Comparison of ENCODE assay signal across 21 cellular contexts in the genomic region with DNA sequence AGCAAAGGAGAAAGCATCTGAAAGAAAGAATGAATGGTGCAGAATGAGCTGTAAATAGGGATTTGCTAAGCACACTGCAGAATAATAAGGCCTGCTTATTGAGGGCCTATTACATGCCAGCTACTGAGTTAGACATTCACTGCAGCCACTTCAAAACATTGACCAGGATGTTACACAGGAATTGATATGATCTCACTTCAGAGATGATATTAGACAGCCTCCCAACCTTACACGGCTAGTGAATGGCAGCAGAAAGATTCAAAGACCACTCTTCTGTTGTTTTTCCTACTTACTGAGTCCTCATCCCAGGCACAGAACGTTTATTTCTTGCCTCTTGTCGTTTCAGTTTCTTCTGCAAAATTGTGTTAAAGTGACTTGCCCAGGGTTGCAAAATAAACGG.
"Had no signal": no experiment of that assay in that cellular context is flagged by ENCODE, and none has a peak within 500 bp of the region (broad histone marks: within the 10 kb centered on the region; RNA-seq: fewer than 3 reads in every experiment).

No MANE protein-coding gene starts in this region.

- H3K27me3 ChIP-seq: hepatocyte, right atrium auricular region, spleen, testis, tibial artery had no signal

- H3K9me3 ChIP-seq: prostate gland, right atrium auricular region, spleen, testis, tibial artery had no signal

- H3K4me1 Mint-ChIP-seq: memory B cell; natural killer cell; stimulated activated memory B cell treated with anti-CD40 and anti-IgM and Interleukin-4, amounts not matched to agents 10 μg/mL and 1 μg/mL and 100 μg/mL, for 72 hours had no signal

- H3K9me3 Mint-ChIP-seq: effector memory CD8-positive, alpha-beta T cell; memory B cell; stimulated activated memory B cell treated with anti-CD40 and anti-IgM and Interleukin-4, amounts not matched to agents 10 μg/mL and 1 μg/mL and 100 μg/mL, for 72 hours; type B pancreatic cell had no signal

- H3K27ac Mint-ChIP-seq: effector memory CD8-positive, alpha-beta T cell; memory B cell; natural killer cell; stimulated activated memory B cell treated with anti-CD40 and anti-IgM and Interleukin-4, amounts not matched to agents 10 μg/mL and 1 μg/mL and 100 μg/mL, for 72 hours; type B pancreatic cell had no signal

- ATAC-seq: effector memory CD8-positive, alpha-beta T cell; left lobe of liver; natural killer cell; sciatic nerve; stimulated activated memory B cell treated with anti-CD40 and anti-IgM and Interleukin-4, amounts not matched to agents 10 μg/mL and 1 μg/mL and 100 μg/mL, for 72 hours; stimulated activated naive CD8-positive, alpha-beta T cell treated with anti-CD3 and anti-CD28 coated beads, Interleukin-15, Interleukin-2, amounts not matched to agents 100 U/mL and 50 U/mL, for 24 hours had no signal

- DNase-seq: cerebellar nuclear complex; cortex of kidney; effector memory CD8-positive, alpha-beta T cell; kidney; natural killer cell; nucleus accumbens; spleen; stimulated activated CD4-positive, alpha-beta T cell treated with anti-CD3 and anti-CD28 coated beads, Interleukin-4, amount 100 ng/mL, for 4 hours; stimulated activated naive CD8-positive, alpha-beta T cell treated with anti-CD3 and anti-CD28 coated beads, Interleukin-15, Interleukin-2, amounts not matched to agents 100 U/mL and 50 U/mL, for 24 hours; substantia nigra; testis; tibial artery had no signal

- H3K79me2 ChIP-seq: hepatocyte had no signal

- H2AFZ ChIP-seq: hepatocyte had no signal

- H3K4me3 Mint-ChIP-seq: effector memory CD8-positive, alpha-beta T cell; memory B cell; natural killer cell; stimulated activated memory B cell treated with anti-CD40 and anti-IgM and Interleukin-4, amounts not matched to agents 10 μg/mL and 1 μg/mL and 100 μg/mL, for 72 hours; type B pancreatic cell had no signal

- H3K27ac ChIP-seq: hepatocyte, prostate gland, right atrium auricular region, spleen, testis, tibial artery had no signal

- H3K4me2 ChIP-seq: hepatocyte had no signal

- H3K4me1 ChIP-seq: prostate gland, right atrium auricular region, spleen, testis, tibial artery had no signal

- H3K36me3 Mint-ChIP-seq: memory B cell; natural killer cell; stimulated activated memory B cell treated with anti-CD40 and anti-IgM and Interleukin-4, amounts not matched to agents 10 μg/mL and 1 μg/mL and 100 μg/mL, for 72 hours; type B pancreatic cell had no signal

- H3K27me3 Mint-ChIP-seq: effector memory CD8-positive, alpha-beta T cell; memory B cell; stimulated activated memory B cell treated with anti-CD40 and anti-IgM and Interleukin-4, amounts not matched to agents 10 μg/mL and 1 μg/mL and 100 μg/mL, for 72 hours; type B pancreatic cell had no signal

- H3K36me3 ChIP-seq: prostate gland, right atrium auricular region, spleen, tibial artery had no signal

- H3K4me3 ChIP-seq: hepatocyte, lung, prostate gland, right atrium auricular region, spleen, testis, tibial artery had no signal
